In the genomic region with DNA sequence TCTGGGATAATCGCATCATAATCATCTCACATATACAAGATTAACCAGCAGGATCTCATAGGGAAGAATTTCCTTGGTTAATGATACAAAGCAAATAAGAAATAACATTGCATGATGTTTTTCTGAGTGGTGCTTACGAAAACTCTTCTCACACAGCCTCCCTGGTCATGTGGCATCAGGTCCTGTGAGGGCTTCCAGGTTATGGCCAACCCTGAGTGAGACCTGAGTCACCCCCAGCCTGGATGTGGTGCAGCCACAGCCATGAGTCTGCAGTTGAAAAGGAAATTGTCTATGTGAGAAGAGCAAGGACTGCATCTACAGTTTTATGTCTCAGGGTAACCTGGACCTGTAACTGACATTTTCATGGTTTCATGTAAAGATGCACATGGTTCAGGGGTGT, we compare ENCODE assay signal across 17 cellular contexts.
DNase-seq lines count a peak whose midpoint lies in the region; ATAC-seq and TF ChIP-seq lines count a peak whose summit lies in the region.
"Had no signal": no experiment of that assay in that cellular context is flagged by ENCODE, and none has a peak within 500 bp of the region (broad histone marks: within the 10 kb centered on the region; RNA-seq: fewer than 3 reads in every experiment).

No MANE protein-coding gene starts in this region.

- H4K20me1 ChIP-seq in Loucy (ENCODE audit: insufficient read depth, low read length, poor library complexity, severe bottlenecking), result no peaks in the 10 kb centered on the region

- peak; percentile 84 to 93 for ATAC-seq in activated T-cell treated with anti-CD3 and anti-CD28 coated beads, Interleukin-2, amount 50 U/mL, for 72 hours (replicated peaks in 1 of 2)
- peak; percentile 63 for ATAC-seq in activated CD8-positive, alpha-beta T cell treated with anti-CD3 and anti-CD28 coated beads, Interleukin-2, amount 10 ng/mL, durations not matched to agents 7 days and 5 days
- ATAC-seq in stimulated activated effector memory CD8-positive, alpha-beta T cell treated with anti-CD3 and anti-CD28 coated beads, Interleukin-12 subunit alpha, Interleukin-12 subunit beta, amount 100 ng/mL, for 72 hours, result peak; percentile 84
- ATAC-seq in GM21529 (IDR thresholded peaks at IDR 0.05; ENCODE audit: unreplicated experiment), result no peak
- ATAC-seq: mucosa of descending colon, right cardiac atrium had no signal

- H3K27ac Mint-ChIP-seq in activated T-cell treated with anti-CD3 and anti-CD28 coated beads, Interleukin-2, amount 50 U/mL, for 72 hours, result no peak overlapping the region
- H3K27ac Mint-ChIP-seq in activated CD8-positive, alpha-beta T cell treated with anti-CD3 and anti-CD28 coated beads, Interleukin-2, amount 10 ng/mL, durations not matched to agents 7 days and 5 days, result no peak overlapping the region
- no peak overlapping the region for H3K27ac Mint-ChIP-seq in stimulated activated effector memory CD8-positive, alpha-beta T cell treated with anti-CD3 and anti-CD28 coated beads, Interleukin-12 subunit alpha, Interleukin-12 subunit beta, amount 100 ng/mL, for 72 hours

- CTCF ChIA-PET in activated CD8-positive, alpha-beta T cell treated with anti-CD3 and anti-CD28 coated beads, Interleukin-2, amount 10 ng/mL, durations not matched to agents 7 days and 5 days (lab: Charles Lee), result interaction anchor here (1.6 to 3.7 kb wide), 3 partner anchors 12 to 586 kb away, joined by 4 to 27 read pairs (median 12); no protein-coding TSS in a partner anchor

- no peaks in the 10 kb centered on the region for H3K79me2 ChIP-seq in Loucy (ENCODE audit: insufficient read depth, low read length)

- H3K27me3 Mint-ChIP-seq in activated T-cell treated with anti-CD3 and anti-CD28 coated beads, Interleukin-2, amount 50 U/mL, for 72 hours (ENCODE audit: low read depth), result peaks cover 25% of the 10 kb centered on the region
- peaks cover 17% of the 10 kb centered on the region for H3K27me3 Mint-ChIP-seq in activated CD8-positive, alpha-beta T cell treated with anti-CD3 and anti-CD28 coated beads, Interleukin-2, amount 10 ng/mL, durations not matched to agents 7 days and 5 days (ENCODE audit: low read depth)

- TF ChIP-seq CTCF in Loucy (conservative IDR thresholded peaks at IDR 0.05; ENCODE audit: low read length), result no peak

- H3K36me3 ChIP-seq in Loucy (ENCODE audit: insufficient read depth, low read length), result no peaks in the 10 kb centered on the region
- H3K36me3 ChIP-seq: suprapubic skin had no signal

- peaks cover 6% of the 10 kb centered on the region for H3K4me1 Mint-ChIP-seq in activated T-cell treated with anti-CD3 and anti-CD28 coated beads, Interleukin-2, amount 50 U/mL, for 72 hours (ENCODE audit: low read depth)
- peaks cover 7% of the 10 kb centered on the region for H3K4me1 Mint-ChIP-seq in activated CD8-positive, alpha-beta T cell treated with anti-CD3 and anti-CD28 coated beads, Interleukin-2, amount 10 ng/mL, durations not matched to agents 7 days and 5 days (ENCODE audit: low read depth)
- peaks cover 6% of the 10 kb centered on the region for H3K4me1 Mint-ChIP-seq in stimulated activated effector memory CD8-positive, alpha-beta T cell treated with anti-CD3 and anti-CD28 coated beads, Interleukin-12 subunit alpha, Interleukin-12 subunit beta, amount 100 ng/mL, for 72 hours

- H3K4me1 ChIP-seq in Loucy (ENCODE audit: insufficient read depth, low read length, poor library complexity, severe bottlenecking), result peaks cover 42% of the 10 kb centered on the region

- H3F3A ChIP-seq in Loucy (ENCODE audit: low read depth), result no peaks in the 10 kb centered on the region

- H3K4me3 ChIP-seq in Loucy (ENCODE audit: low read length, poor library complexity, severe bottlenecking), result peak overlapping the region; percentile 26
- H3K4me3 ChIP-seq: mucosa of descending colon, suprapubic skin had no signal

- H3K9ac ChIP-seq in Loucy (ENCODE audit: low read depth, low read length, poor library complexity, severe bottlenecking), result peak overlapping the region; percentile 30

- no peak overlapping the region for H2AFZ ChIP-seq in Loucy (ENCODE audit: low read length)

- H3K4me3 Mint-ChIP-seq in activated T-cell treated with anti-CD3 and anti-CD28 coated beads, Interleukin-2, amount 50 U/mL, for 72 hours, result no peak overlapping the region
- H3K4me3 Mint-ChIP-seq in activated CD8-positive, alpha-beta T cell treated with anti-CD3 and anti-CD28 coated beads, Interleukin-2, amount 10 ng/mL, durations not matched to agents 7 days and 5 days, result no peak overlapping the region
- no peak overlapping the region for H3K4me3 Mint-ChIP-seq in stimulated activated effector memory CD8-positive, alpha-beta T cell treated with anti-CD3 and anti-CD28 coated beads, Interleukin-12 subunit alpha, Interleukin-12 subunit beta, amount 100 ng/mL, for 72 hours

- H3K9me2 ChIP-seq in Loucy (replicated peaks; ENCODE audit: low read depth, low read length), result no peaks in the 10 kb centered on the region

- no peaks in the 10 kb centered on the region for H3K36me3 Mint-ChIP-seq in activated T-cell treated with anti-CD3 and anti-CD28 coated beads, Interleukin-2, amount 50 U/mL, for 72 hours (ENCODE audit: insufficient read depth in 2 of 2)
- no peaks in the 10 kb centered on the region for H3K36me3 Mint-ChIP-seq in activated CD8-positive, alpha-beta T cell treated with anti-CD3 and anti-CD28 coated beads, Interleukin-2, amount 10 ng/mL, durations not matched to agents 7 days and 5 days (ENCODE audit: low read depth)
- no peaks in the 10 kb centered on the region for H3K36me3 Mint-ChIP-seq in stimulated activated effector memory CD8-positive, alpha-beta T cell treated with anti-CD3 and anti-CD28 coated beads, Interleukin-12 subunit alpha, Interleukin-12 subunit beta, amount 100 ng/mL, for 72 hours

- no peaks in the 10 kb centered on the region for H3K9me3 Mint-ChIP-seq in activated T-cell treated with anti-CD3 and anti-CD28 coated beads, Interleukin-2, amount 50 U/mL, for 72 hours
- H3K9me3 Mint-ChIP-seq in activated CD8-positive, alpha-beta T cell treated with anti-CD3 and anti-CD28 coated beads, Interleukin-2, amount 10 ng/mL, durations not matched to agents 7 days and 5 days (ENCODE audit: insufficient read depth), result no peaks in the 10 kb centered on the region
- no peaks in the 10 kb centered on the region for H3K9me3 Mint-ChIP-seq in stimulated activated effector memory CD8-positive, alpha-beta T cell treated with anti-CD3 and anti-CD28 coated beads, Interleukin-12 subunit alpha, Interleukin-12 subunit beta, amount 100 ng/mL, for 72 hours

- POLR2A ChIA-PET in activated CD8-positive, alpha-beta T cell treated with anti-CD3 and anti-CD28 coated beads, Interleukin-2, amount 10 ng/mL, durations not matched to agents 7 days and 5 days (lab: Charles Lee), result no interaction called here

- H3K4me2 ChIP-seq in Loucy (ENCODE audit: low read depth, low read length, poor library complexity, severe bottlenecking), result peak overlapping the region; percentile 45

- no peaks in the 10 kb centered on the region for H3K9me3 ChIP-seq in Loucy (ENCODE audit: insufficient read depth, low read depth, low read length)
- H3K9me3 ChIP-seq: mucosa of descending colon, suprapubic skin had no signal

- DNase-seq in activated T-cell treated with anti-CD3 and anti-CD28 coated beads, Interleukin-2, amount 50 U/mL, for 72 hours, result peak; percentile 33 to 36
- DNase-seq in activated T-cell treated with anti-CD3 and anti-CD28 coated beads for 4 hours (no peak), LoVo (ENCODE audit: low spot score) (no peak), NCI-H524 treated with DMSO at 0.1 percent for 48 hours (lab: John Stamatoyannopoulos, UW) (no peak)
- DNase-seq in activated CD8-positive, alpha-beta T cell treated with anti-CD3 and anti-CD28 coated beads, Interleukin-2, amount 10 ng/mL, durations not matched to agents 7 days and 5 days, result peak; percentile 50
- DNase-seq in stimulated activated effector memory CD8-positive, alpha-beta T cell treated with anti-CD3 and anti-CD28 coated beads, Interleukin-12 subunit alpha, Interleukin-12 subunit beta, amount 100 ng/mL, for 72 hours (ENCODE audit: low spot score in 2 of 2), result no peak
- DNase-seq: foreskin melanocyte, mucosa of descending colon, NCI-H1092 treated with DMSO at 0.1 percent for 48 hours, NCI-H2081 treated with DMSO at 0.1 percent for 48 hours, NCI-H526 treated with DMSO at 0.1 percent for 48 hours, nucleus accumbens, right cardiac atrium, RPMI8226 had no signal

- no peaks in the 10 kb centered on the region for H3K27me3 ChIP-seq in Loucy (ENCODE audit: insufficient read depth, low read length, poor library complexity, severe bottlenecking)

Comparison
In these comparisons a context has a peak if more than half of its experiments do, and no peak if none do; other contexts are left out.
1. DNase-seq: peak in activated T-cell treated with anti-CD3 and anti-CD28 coated beads, Interleukin-2, amount 50 U/mL, for 72 hours (2 of 2) and activated CD8-positive, alpha-beta T cell treated with anti-CD3 and anti-CD28 coated beads, Interleukin-2, amount 10 ng/mL, durations not matched to agents 7 days and 5 days (single experiment); none in activated T-cell treated with anti-CD3 and anti-CD28 coated beads for 4 hours (single experiment), stimulated activated effector memory CD8-positive, alpha-beta T cell treated with anti-CD3 and anti-CD28 coated beads, Interleukin-12 subunit alpha, Interleukin-12 subunit beta, amount 100 ng/mL, for 72 hours (0 of 2), LoVo (single experiment) and NCI-H524 treated with DMSO at 0.1 percent for 48 hours (single experiment).